In genomic region chr2:216802516-216803265, GRCh38 we compare ENCODE assay signal across 30 cellular contexts. TPM values are rescaled to one million over a fixed set of nuclear protein-coding genes. Genes with fewer than 3 reads are reported as not detected.
DNase-seq lines count a peak whose midpoint lies in the region; ATAC-seq and TF ChIP-seq lines count a peak whose summit lies in the region.
"Had no signal": no experiment of that assay in that cellular context is flagged by ENCODE, and none has a peak within 500 bp of the region (broad histone marks: within the 10 kb centered on the region; RNA-seq: fewer than 3 reads in every experiment).

No MANE protein-coding gene starts in this region.

- H3K9me3 ChIP-seq in tibial artery (no peaks in the 10 kb centered on the region), gastroesophageal sphincter (no peaks in the 10 kb centered on the region)
- H3K9me3 ChIP-seq in effector memory CD4-positive, alpha-beta T cell (ENCODE audit: control insufficient read depth, low read length): no peaks in the 10 kb centered on the region
- H3K9me3 ChIP-seq: right lobe of liver, SJSA1 had no signal

- H3K4me3 ChIP-seq in coronary artery (no peak overlapping the region), tibial artery (no peak overlapping the region), gastroesophageal sphincter (no peak overlapping the region)
- no peak overlapping the region for H3K4me3 ChIP-seq in effector memory CD4-positive, alpha-beta T cell (ENCODE audit: insufficient read depth, low read depth, low read length, poor library complexity, severe bottlenecking)
- H3K4me3 ChIP-seq: heart right ventricle, right lobe of liver, SJSA1 had no signal

- H3K27me3 ChIP-seq in tibial artery (no peaks in the 10 kb centered on the region), gastroesophageal sphincter (no peaks in the 10 kb centered on the region)
- no peaks in the 10 kb centered on the region for H3K27me3 ChIP-seq in effector memory CD4-positive, alpha-beta T cell (replicated peaks; ENCODE audit: control insufficient read depth, insufficient read depth, low read length, poor library complexity, severe bottlenecking)
- H3K27me3 ChIP-seq: heart right ventricle, right lobe of liver, SJSA1 had no signal

- no peak for TF ChIP-seq CTCF in coronary artery (IDR thresholded peaks at IDR 0.05)
- TF ChIP-seq CTCF in tibial artery (IDR thresholded peaks at IDR 0.05): no peak
- no peak for TF ChIP-seq CTCF in gastroesophageal sphincter (IDR thresholded peaks at IDR 0.05)

- peak overlapping the region; percentile 70 to 73 for H3K27ac ChIP-seq in coronary artery
- H3K27ac ChIP-seq in tibial artery: peak overlapping the region; percentile 72 to 74
- H3K27ac ChIP-seq in effector memory CD4-positive, alpha-beta T cell (ENCODE audit: insufficient read depth, low read length, poor library complexity, severe bottlenecking): no peak overlapping the region
- H3K27ac ChIP-seq in gastroesophageal sphincter: no peak overlapping the region
- H3K27ac ChIP-seq: parathyroid adenoma, right lobe of liver, SJSA1, WERI-Rb-1 had no signal

- peak; percentile 5 for ATAC-seq in Right ventricle myocardium superior (ENCODE audit: poor library complexity)
- no peak for ATAC-seq in gastroesophageal sphincter
- no peak for ATAC-seq in HG03469 (IDR thresholded peaks at IDR 0.05; ENCODE audit: unreplicated experiment)
- ATAC-seq: esophagus mucosa had no signal

- peaks cover 0 to 65% (median 42%) of the 10 kb centered on the region in 4 donors for H3K4me1 ChIP-seq in tibial artery
- H3K4me1 ChIP-seq in effector memory CD4-positive, alpha-beta T cell (ENCODE audit: control insufficient read depth, insufficient read depth, low read length, poor library complexity, severe bottlenecking): no peaks in the 10 kb centered on the region
- peaks cover 0 to 32% (median 2%) of the 10 kb centered on the region in 3 donors for H3K4me1 ChIP-seq in gastroesophageal sphincter
- H3K4me1 ChIP-seq: parathyroid adenoma, right lobe of liver, SJSA1 had no signal

- H3K36me3 ChIP-seq in tibial artery (no peaks in the 10 kb centered on the region), gastroesophageal sphincter (no peaks in the 10 kb centered on the region)
- H3K36me3 ChIP-seq in effector memory CD4-positive, alpha-beta T cell (ENCODE audit: control insufficient read depth, insufficient read depth, low read length): no peaks in the 10 kb centered on the region
- H3K36me3 ChIP-seq: heart right ventricle, right lobe of liver, SJSA1, WERI-Rb-1 had no signal

- DNase-seq in Right ventricle myocardium superior (no peak), cardiac septum (ENCODE audit: low spot score) (no peak), coronary artery (ENCODE audit: low spot score) (no peak), pons (ENCODE audit: low spot score) (peak; percentile 69), tibial artery (no peak)
- no peak for DNase-seq in effector memory CD4-positive, alpha-beta T cell
- DNase-seq: activated CD4-positive, alpha-beta T cell treated with anti-CD3 and anti-CD28 coated beads for 4 hours; activated effector memory CD4-positive, alpha-beta T cell treated with Interleukin-2 at 50 U/mL for 16 hours; activated naive CD8-positive, alpha-beta T cell treated with anti-CD3 and anti-CD28 coated beads, Interleukin-2, amount 10 ng/mL, durations not matched to agents 7 days and 5 days; activated T-cell treated with anti-CD3 and anti-CD28 coated beads, Interleukin-2, amount 50 U/mL, for 1 hour; endodermal cell; foreskin fibroblast; H9; heart right ventricle; NCI-H1417; NCI-H2081 treated with DMSO at 0.1 percent for 48 hours; NCI-H345; NCI-H774; right lobe of liver; stimulated activated CD4-positive, alpha-beta T cell treated with anti-CD3 and anti-CD28 coated beads, Interleukin-4, amount 100 ng/mL, for 24 hours; WERI-Rb-1 had no signal

- no peak for TF ChIP-seq POLR2A in gastroesophageal sphincter (IDR thresholded peaks at IDR 0.05)

- no peak for TF ChIP-seq EP300 in gastroesophageal sphincter (IDR thresholded peaks at IDR 0.05)

- intact Hi-C loops in Right ventricle myocardium superior (cut with DNase I) (no loop called here), cardiac septum (cut with DNase I) (no loop called here), tibial artery (cut with DNase I; ENCODE audit: low total_unique reads) (no loop called here)

- WGBS in gastroesophageal sphincter (ENCODE audit: low coverage in 1 of 2), 2 donors: 97 to 100% methylated on average over 4 to 6 of the region's 10 CpGs

RNA-seq across cellular contexts. Expression of gene TNP1, which starts 57.2 kb away (rescaled TPM):
- total RNA-seq in Right ventricle myocardium superior (not detected), cardiac septum (not detected), gastroesophageal sphincter (not detected)
- total RNA-seq: activated naive CD8-positive, alpha-beta T cell treated with anti-CD3 and anti-CD28 coated beads, Interleukin-2, amount 10 ng/mL, durations not matched to agents 7 days and 5 days; astrocyte; endodermal cell; esophagus mucosa; H9; heart right ventricle; kidney epithelial cell; lung microvascular endothelial cell; mucosa of gallbladder; right lobe of liver; SJSA1 had no signal

Comparison
In these comparisons a context has a peak if more than half of its experiments do, and no peak if none do; other contexts are left out.
1. H3K27ac ChIP-seq: peak in coronary artery (2 of 2) and tibial artery (2 of 2); none in effector memory CD4-positive, alpha-beta T cell (single experiment) and gastroesophageal sphincter (0 of 4).